8 cellular contexts compared by ENCODE assay signal in genomic region chr4:186204103-186204559, GRCh38. TPM values are rescaled to one million over a fixed set of nuclear protein-coding genes. Genes with fewer than 3 reads are reported as not detected.
DNase-seq lines count a peak whose midpoint lies in the region; ATAC-seq and TF ChIP-seq lines count a peak whose summit lies in the region.

No MANE protein-coding gene starts in this region.

- H3K4me1 Mint-ChIP-seq in natural killer cell = peaks cover 11 to 22% of the 10 kb centered on the region in 2 donors

- H3K36me3 ChIP-seq in adipocyte (ENCODE audit: control insufficient read depth, insufficient read depth, low read length, severe bottlenecking) = peaks cover 6% of the 10 kb centered on the region

- no peaks in the 10 kb centered on the region for H3K9me3 Mint-ChIP-seq in natural killer cell

- no peaks in the 10 kb centered on the region for H3K4me1 ChIP-seq in adipocyte (ENCODE audit: control insufficient read depth, insufficient read depth, low read length)

- H3K36me3 Mint-ChIP-seq in natural killer cell = peaks cover 8% of the 10 kb centered on the region

- no peaks in the 10 kb centered on the region for H3K27me3 ChIP-seq in adipocyte (replicated peaks; ENCODE audit: control insufficient read depth, insufficient read depth, low read length)

- peak; percentile 85 for DNase-seq in ELF-1 (ENCODE audit: low read depth, low spot score)
- no peak for DNase-seq in adipocyte (ENCODE audit: low read depth)
- no peak for DNase-seq in natural killer cell
- no peak for DNase-seq in ureter (ENCODE audit: low spot score)
- DNase-seq in NCI-H226 = no peak
- DNase-seq in HPDE6-E6E7 (ENCODE audit: extremely low spot score) = no peak

- intact Hi-C loops in natural killer cell (cut with micrococcal nuclease) = no loop called here

- H3K9me3 ChIP-seq in adipocyte (ENCODE audit: control insufficient read depth, low read length) = no peaks in the 10 kb centered on the region

- no peaks in the 10 kb centered on the region for H3K27me3 Mint-ChIP-seq in natural killer cell (ENCODE audit: low read depth in 2 of 2)

- peak overlapping the region in 1 of 2 donors; percentile 86 for H3K27ac Mint-ChIP-seq in natural killer cell

- H3K4me3 Mint-ChIP-seq in natural killer cell = peak overlapping the region; percentile 82

- no peak for TF ChIP-seq CTCF in natural killer cell (IDR thresholded peaks at IDR 0.05)

- peak overlapping the region; percentile 52 for H3K9ac ChIP-seq in adipocyte (ENCODE audit: low read length)

- peak overlapping the region; percentile 63 for H3K4me3 ChIP-seq in adipocyte (ENCODE audit: low read length)

- peak; percentile 61 for ATAC-seq in HG03460 (IDR thresholded peaks at IDR 0.05; ENCODE audit: unreplicated experiment)
- ATAC-seq in natural killer cell = peak; percentile 46 to 81 (median 78)
- no peak for ATAC-seq in GM18858 (IDR thresholded peaks at IDR 0.05; ENCODE audit: unreplicated experiment)

RNA-seq across cellular contexts. Expression of gene CYP4V2, which starts 12.8 kb away (rescaled TPM):
- total RNA-seq in natural killer cell (10 to 100 TPM; 27.9 to 32.5 (median 31.7) TPM), ureter (47.3 TPM)

RNA-seq across cellular contexts. Expression of gene KLKB1, which starts 23.2 kb away (rescaled TPM):
- total RNA-seq in natural killer cell (1 to 10 TPM in 2 of 3 donors, under 1 TPM in 1; 0.95 to 3.1 (median 1.6) TPM), ureter (1.2 TPM)
